23 cellular contexts compared by ENCODE assay signal in the genomic region with DNA sequence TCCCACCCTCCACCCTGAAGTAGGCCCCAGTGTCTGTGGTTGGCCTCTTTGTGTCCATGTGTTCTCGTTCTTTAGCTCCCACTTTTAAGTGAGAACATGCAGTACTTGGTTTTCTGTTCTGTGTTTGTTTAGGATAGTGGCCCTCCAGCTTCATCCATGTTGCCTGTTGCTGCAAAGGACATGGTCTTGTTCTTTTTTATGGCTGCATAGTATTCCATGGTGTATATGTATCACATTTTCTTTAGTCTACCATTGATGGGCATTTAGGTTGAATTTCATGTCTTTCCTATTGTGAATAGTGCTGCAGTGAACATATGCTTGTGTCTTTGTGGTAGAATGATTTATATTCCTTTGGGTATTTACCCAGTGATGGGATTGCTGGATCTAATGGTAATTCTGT. TPM values are rescaled to one million over a fixed set of nuclear protein-coding genes. Genes with fewer than 3 reads are reported as not detected.
DNase-seq lines count a peak whose midpoint lies in the region; ATAC-seq, FAIRE-seq and TF ChIP-seq lines count a peak whose summit lies in the region.
"Had no signal": no experiment of that assay in that cellular context is flagged by ENCODE, and none has a peak within 500 bp of the region (broad histone marks: within the 10 kb centered on the region; RNA-seq: fewer than 3 reads in every experiment).

No MANE protein-coding gene starts in this region.

- H3K9ac ChIP-seq in SK-N-MC (ENCODE audit: insufficient read length): no peak overlapping the region

- 0 out of 2 replicates have a peak overlapping the region, but pooled peaks have one; percentile 16 for H3K27ac ChIP-seq in SK-N-MC
- H3K27ac ChIP-seq in naive thymus-derived CD4-positive, alpha-beta T cell (ENCODE audit: low read depth, low read length): peak overlapping the region; percentile 4
- H3K27ac ChIP-seq: left ventricle myocardium inferior, skin epidermis had no signal

- H3K36me3 Mint-ChIP-seq in activated CD8-positive, alpha-beta T cell treated with anti-CD3 and anti-CD28 coated beads for 36 hours (ENCODE audit: low read depth): peaks cover 27% of the 10 kb centered on the region
- H3K36me3 Mint-ChIP-seq in activated CD8-positive, alpha-beta T cell treated with anti-CD3 and anti-CD28 coated beads, Interleukin-2, amount 10 ng/mL, durations not matched to agents 7 days and 5 days (ENCODE audit: low read depth): peaks cover 44% of the 10 kb centered on the region
- H3K36me3 Mint-ChIP-seq in naive thymus-derived CD4-positive, alpha-beta T cell: peaks cover 0 to 29% (median 2%) of the 10 kb centered on the region in 5 donors

- peaks cover 73% of the 10 kb centered on the region for H3K4me1 Mint-ChIP-seq in activated CD8-positive, alpha-beta T cell treated with anti-CD3 and anti-CD28 coated beads for 36 hours (ENCODE audit: low read depth)
- peaks cover 88% of the 10 kb centered on the region for H3K4me1 Mint-ChIP-seq in activated CD8-positive, alpha-beta T cell treated with anti-CD3 and anti-CD28 coated beads, Interleukin-2, amount 10 ng/mL, durations not matched to agents 7 days and 5 days (ENCODE audit: low read depth)
- peaks cover 74 to 100% (median 84%) of the 10 kb centered on the region in 7 donors for H3K4me1 Mint-ChIP-seq in naive thymus-derived CD4-positive, alpha-beta T cell

- H3K27ac Mint-ChIP-seq in activated CD8-positive, alpha-beta T cell treated with anti-CD3 and anti-CD28 coated beads for 36 hours: peak overlapping the region; percentile 60
- H3K27ac Mint-ChIP-seq in activated CD8-positive, alpha-beta T cell treated with anti-CD3 and anti-CD28 coated beads, Interleukin-2, amount 10 ng/mL, durations not matched to agents 7 days and 5 days: no peak overlapping the region
- peak overlapping the region in 7 of 9 donors; percentile 69 to 100 (median 83) for H3K27ac Mint-ChIP-seq in naive thymus-derived CD4-positive, alpha-beta T cell
- H3K27ac Mint-ChIP-seq: dendritic cell treated with granulocyte-macrophage colony-stimulating factor and Interleukin-4, amounts not matched to agents 40 ng/mL and 50 ng/mL, for 4 days had no signal

- POLR2A ChIA-PET in activated CD8-positive, alpha-beta T cell treated with anti-CD3 and anti-CD28 coated beads for 36 hours (lab: Charles Lee): interaction anchor here (0.6 to 2.4 kb wide), 6 partner anchors 16 to 123 kb away, joined by 3 to 10 read pairs (median 4); a partner anchor contains a TSS
- POLR2A ChIA-PET in activated CD8-positive, alpha-beta T cell treated with anti-CD3 and anti-CD28 coated beads, Interleukin-2, amount 10 ng/mL, durations not matched to agents 7 days and 5 days (lab: Charles Lee): no interaction called here
- POLR2A ChIA-PET in naive thymus-derived CD4-positive, alpha-beta T cell (lab: Charles Lee): interaction anchor here (11.4 to 14.4 kb wide), 2 partner anchors 13 to 30 kb away, joined by 201 to 360 read pairs; a partner anchor contains a TSS

- H3K4me3 Mint-ChIP-seq in activated CD8-positive, alpha-beta T cell treated with anti-CD3 and anti-CD28 coated beads for 36 hours: no peak overlapping the region
- no peak overlapping the region for H3K4me3 Mint-ChIP-seq in activated CD8-positive, alpha-beta T cell treated with anti-CD3 and anti-CD28 coated beads, Interleukin-2, amount 10 ng/mL, durations not matched to agents 7 days and 5 days
- peak overlapping the region in 8 of 10 donors; percentile 8 to 99 (median 42) for H3K4me3 Mint-ChIP-seq in naive thymus-derived CD4-positive, alpha-beta T cell
- H3K4me3 Mint-ChIP-seq: dendritic cell treated with granulocyte-macrophage colony-stimulating factor and Interleukin-4, amounts not matched to agents 40 ng/mL and 50 ng/mL, for 4 days had no signal

- TF ChIP-seq CTCF in activated CD8-positive, alpha-beta T cell treated with anti-CD3 and anti-CD28 coated beads for 36 hours (IDR thresholded peaks at IDR 0.05): no peak
- TF ChIP-seq CTCF in foreskin fibroblast (IDR thresholded peaks at IDR 0.05; ENCODE audit: low read depth, low read length): no peak

- H3K27me3 ChIP-seq in naive thymus-derived CD4-positive, alpha-beta T cell (ENCODE audit: control insufficient read depth in 2 of 2, insufficient read depth in 2 of 2, low read length in 2 of 2): no peaks in the 10 kb centered on the region
- H3K27me3 ChIP-seq: BE2C had no signal

- FAIRE-seq in RCC 7860 (lab: Jason Lieb, UNC): no peak
- FAIRE-seq: D721Med, GM12891, H54, islet of Langerhans had no signal

- H3K4me1 ChIP-seq in naive thymus-derived CD4-positive, alpha-beta T cell (ENCODE audit: control insufficient read depth in 2 of 2, insufficient read depth in 2 of 2, low read length in 2 of 2): peaks cover 82 to 87% of the 10 kb centered on the region in 2 donors

- no peaks in the 10 kb centered on the region for H3K9me3 ChIP-seq in SK-N-MC (ENCODE audit: low read depth, low read length)
- H3K9me3 ChIP-seq in naive thymus-derived CD4-positive, alpha-beta T cell (ENCODE audit: control insufficient read depth in 2 of 3, low read length in 3 of 3): no peaks in the 10 kb centered on the region
- H3K9me3 ChIP-seq: BE2C, left ventricle myocardium inferior had no signal

- H3K9me3 Mint-ChIP-seq in activated CD8-positive, alpha-beta T cell treated with anti-CD3 and anti-CD28 coated beads for 36 hours: no peaks in the 10 kb centered on the region
- no peaks in the 10 kb centered on the region for H3K9me3 Mint-ChIP-seq in activated CD8-positive, alpha-beta T cell treated with anti-CD3 and anti-CD28 coated beads, Interleukin-2, amount 10 ng/mL, durations not matched to agents 7 days and 5 days (ENCODE audit: insufficient read depth)
- peaks cover 0 to 3% (median 0%) of the 10 kb centered on the region in 11 donors for H3K9me3 Mint-ChIP-seq in naive thymus-derived CD4-positive, alpha-beta T cell
- H3K9me3 Mint-ChIP-seq: activated naive CD8-positive, alpha-beta T cell treated with anti-CD3 and anti-CD28 coated beads, Interleukin-2, amount 10 ng/mL, durations not matched to agents 7 days and 5 days; dendritic cell treated with granulocyte-macrophage colony-stimulating factor and Interleukin-4, amounts not matched to agents 40 ng/mL and 50 ng/mL, for 4 days had no signal

- no peaks in the 10 kb centered on the region for H3K27me3 Mint-ChIP-seq in activated CD8-positive, alpha-beta T cell treated with anti-CD3 and anti-CD28 coated beads for 36 hours
- H3K27me3 Mint-ChIP-seq in activated CD8-positive, alpha-beta T cell treated with anti-CD3 and anti-CD28 coated beads, Interleukin-2, amount 10 ng/mL, durations not matched to agents 7 days and 5 days (ENCODE audit: low read depth): no peaks in the 10 kb centered on the region
- H3K27me3 Mint-ChIP-seq in naive thymus-derived CD4-positive, alpha-beta T cell: peaks cover 0 to 2% (median 0%) of the 10 kb centered on the region in 5 donors
- H3K27me3 Mint-ChIP-seq: activated naive CD8-positive, alpha-beta T cell treated with anti-CD3 and anti-CD28 coated beads, Interleukin-2, amount 10 ng/mL, durations not matched to agents 7 days and 5 days; dendritic cell treated with granulocyte-macrophage colony-stimulating factor and Interleukin-4, amounts not matched to agents 40 ng/mL and 50 ng/mL, for 4 days had no signal

- CTCF ChIA-PET in activated CD8-positive, alpha-beta T cell treated with anti-CD3 and anti-CD28 coated beads for 36 hours (lab: Charles Lee): interaction anchor here (1.2 to 2.2 kb wide), 3 partner anchors 10 to 28 kb away, joined by 4 read pairs; no protein-coding TSS in a partner anchor
- CTCF ChIA-PET in activated CD8-positive, alpha-beta T cell treated with anti-CD3 and anti-CD28 coated beads, Interleukin-2, amount 10 ng/mL, durations not matched to agents 7 days and 5 days (lab: Charles Lee): interaction anchor here (2.8 to 7.4 kb wide), 2 partner anchors 12 to 15 kb away, joined by 20 to 121 read pairs; no protein-coding TSS in a partner anchor
- CTCF ChIA-PET in naive thymus-derived CD4-positive, alpha-beta T cell (lab: Charles Lee): interaction anchor here (0.9 kb wide), 2 partner anchors 11 to 44 kb away, joined by 4 read pairs; a partner anchor contains a TSS

- intact Hi-C loops in activated CD8-positive, alpha-beta T cell treated with anti-CD3 and anti-CD28 coated beads for 36 hours (cut with micrococcal nuclease): no loop called here
- intact Hi-C loops in naive thymus-derived CD4-positive, alpha-beta T cell (cut with micrococcal nuclease): loop anchor here (10.0 kb wide), 3 partner anchors 520 to 1540 kb away; a partner anchor contains a TSS

- ATAC-seq in activated CD8-positive, alpha-beta T cell treated with anti-CD3 and anti-CD28 coated beads for 36 hours: no peak
- no peak for ATAC-seq in activated CD8-positive, alpha-beta T cell treated with anti-CD3 and anti-CD28 coated beads, Interleukin-2, amount 10 ng/mL, durations not matched to agents 7 days and 5 days
- ATAC-seq in naive thymus-derived CD4-positive, alpha-beta T cell: no peak

- H3K4me3 ChIP-seq in SK-N-MC (no peak overlapping the region), foreskin fibroblast (ENCODE audit: low read depth in 1 of 2, low read length in 2 of 2) (no peak overlapping the region)
- no peak overlapping the region for H3K4me3 ChIP-seq in naive thymus-derived CD4-positive, alpha-beta T cell (ENCODE audit: low read length)
- H3K4me3 ChIP-seq: left ventricle myocardium inferior, skin epidermis had no signal

- peaks cover 21% of the 10 kb centered on the region for H3K36me3 ChIP-seq in SK-N-MC (ENCODE audit: insufficient read depth, low read length)
- H3K36me3 ChIP-seq in naive thymus-derived CD4-positive, alpha-beta T cell (ENCODE audit: control insufficient read depth in 2 of 3, insufficient read depth in 3 of 3, low read length in 3 of 3): no peaks in the 10 kb centered on the region
- H3K36me3 ChIP-seq: left ventricle myocardium inferior had no signal

- DNase-seq in activated CD8-positive, alpha-beta T cell treated with anti-CD3 and anti-CD28 coated beads for 36 hours: no peak
- no peak for DNase-seq in activated CD8-positive, alpha-beta T cell treated with anti-CD3 and anti-CD28 coated beads, Interleukin-2, amount 10 ng/mL, durations not matched to agents 7 days and 5 days
- DNase-seq in SK-N-MC (ENCODE audit: low read depth, low spot score): no peak
- DNase-seq in naive thymus-derived CD4-positive, alpha-beta T cell: no peak
- DNase-seq in RCC 7860 (ENCODE audit: low spot score): no peak
- no peak for DNase-seq in foreskin fibroblast
- DNase-seq: activated CD4-positive, CD25-positive, alpha-beta regulatory T cell; activated naive CD8-positive, alpha-beta T cell treated with anti-CD3 and anti-CD28 coated beads, Interleukin-2, amount 10 ng/mL, durations not matched to agents 7 days and 5 days; BE2C; central memory CD4-positive, alpha-beta T cell; KG1; left ventricle myocardium inferior; NCI-H146; NCI-H446 treated with DMSO at 0.1 percent for 48 hours; stimulated activated CD4-positive, alpha-beta T cell treated with anti-CD3 and anti-CD28 coated beads, Interleukin-1b, Interleukin-23, amount 100 ng/mL, for 48 hours; substantia nigra; T1000 had no signal

RNA-seq across cellular contexts. Expression of a gene that starts 6.1 kb away (rescaled TPM):
- total RNA-seq in activated CD8-positive, alpha-beta T cell treated with anti-CD3 and anti-CD28 coated beads for 36 hours: 10 to 100 TPM; 42.8 to 45.1 TPM
- total RNA-seq in activated CD8-positive, alpha-beta T cell treated with anti-CD3 and anti-CD28 coated beads, Interleukin-2, amount 10 ng/mL, durations not matched to agents 7 days and 5 days: 10 to 100 TPM; 89.3 to 92.7 TPM
- total RNA-seq in naive thymus-derived CD4-positive, alpha-beta T cell: 100 to 1,000 TPM in 4 of 5 experiments, 10 to 100 TPM in 1; 95.8 to 211 (median 124) TPM
- 10 to 100 TPM; 11.8 to 21.3 TPM for polyA plus RNA-seq in naive thymus-derived CD4-positive, alpha-beta T cell

RNA-seq across cellular contexts. Expression of a gene that starts 30.1 kb away (rescaled TPM):
- 10 to 100 TPM; 19.1 to 19.3 TPM for total RNA-seq in activated CD8-positive, alpha-beta T cell treated with anti-CD3 and anti-CD28 coated beads for 36 hours
- 10 to 100 TPM; 19.6 to 19.7 TPM for total RNA-seq in activated CD8-positive, alpha-beta T cell treated with anti-CD3 and anti-CD28 coated beads, Interleukin-2, amount 10 ng/mL, durations not matched to agents 7 days and 5 days
- 10 to 100 TPM in 1 of 5 experiments, 1 to 10 TPM in 4; 4.1 to 13.6 (median 6.9) TPM for total RNA-seq in naive thymus-derived CD4-positive, alpha-beta T cell
- 1 to 10 TPM; 3.7 to 6.8 TPM for polyA plus RNA-seq in naive thymus-derived CD4-positive, alpha-beta T cell

RNA-seq across cellular contexts. Expression of a gene that starts 30.6 kb away (rescaled TPM):
- 10 to 100 TPM; 38.2 to 38.5 TPM for total RNA-seq in activated CD8-positive, alpha-beta T cell treated with anti-CD3 and anti-CD28 coated beads for 36 hours
- 10 to 100 TPM; 42.9 to 44.9 TPM for total RNA-seq in activated CD8-positive, alpha-beta T cell treated with anti-CD3 and anti-CD28 coated beads, Interleukin-2, amount 10 ng/mL, durations not matched to agents 7 days and 5 days
- 10 to 100 TPM; 50.8 to 75.4 (median 65.0) TPM for total RNA-seq in naive thymus-derived CD4-positive, alpha-beta T cell
- 10 to 100 TPM; 13.7 to 15.6 TPM for polyA plus RNA-seq in naive thymus-derived CD4-positive, alpha-beta T cell

RNA-seq across cellular contexts. Expression of a gene that starts 44.1 kb away (rescaled TPM):
- total RNA-seq in activated CD8-positive, alpha-beta T cell treated with anti-CD3 and anti-CD28 coated beads for 36 hours: under 1 TPM; 0.14 to 0.49 TPM
- under 1 TPM; 0.42 to 0.78 TPM for total RNA-seq in activated CD8-positive, alpha-beta T cell treated with anti-CD3 and anti-CD28 coated beads, Interleukin-2, amount 10 ng/mL, durations not matched to agents 7 days and 5 days
- total RNA-seq in naive thymus-derived CD4-positive, alpha-beta T cell: 1 to 10 TPM in 3 of 5 experiments, under 1 TPM in 2; 0.24 to 1.8 (median 1.1) TPM
- polyA plus RNA-seq in naive thymus-derived CD4-positive, alpha-beta T cell: not detected

RNA-seq across cellular contexts. Expression of a gene that starts 47.8 kb away (rescaled TPM):
- under 1 TPM; 0.40 to 0.61 TPM for total RNA-seq in activated CD8-positive, alpha-beta T cell treated with anti-CD3 and anti-CD28 coated beads for 36 hours
- 1 to 10 TPM; 1.0 to 1.1 TPM for total RNA-seq in activated CD8-positive, alpha-beta T cell treated with anti-CD3 and anti-CD28 coated beads, Interleukin-2, amount 10 ng/mL, durations not matched to agents 7 days and 5 days
- total RNA-seq in naive thymus-derived CD4-positive, alpha-beta T cell: 1 to 10 TPM; 1.1 to 7.5 (median 1.6) TPM
- under 1 TPM in 1 of 2 donors, not detected in 1; 0.60 TPM for polyA plus RNA-seq in naive thymus-derived CD4-positive, alpha-beta T cell
- total RNA-seq: left ventricle myocardium inferior had no signal

Comparison
In these comparisons a context has a peak if more than half of its experiments do, and no peak if none do; other contexts are left out.
1. H3K4me3 Mint-ChIP-seq: peak in naive thymus-derived CD4-positive, alpha-beta T cell (8 of 10); none in activated CD8-positive, alpha-beta T cell treated with anti-CD3 and anti-CD28 coated beads for 36 hours (single experiment) and activated CD8-positive, alpha-beta T cell treated with anti-CD3 and anti-CD28 coated beads, Interleukin-2, amount 10 ng/mL, durations not matched to agents 7 days and 5 days (single experiment).